ENCODE assay signal across 1 cellular context in the genomic region with DNA sequence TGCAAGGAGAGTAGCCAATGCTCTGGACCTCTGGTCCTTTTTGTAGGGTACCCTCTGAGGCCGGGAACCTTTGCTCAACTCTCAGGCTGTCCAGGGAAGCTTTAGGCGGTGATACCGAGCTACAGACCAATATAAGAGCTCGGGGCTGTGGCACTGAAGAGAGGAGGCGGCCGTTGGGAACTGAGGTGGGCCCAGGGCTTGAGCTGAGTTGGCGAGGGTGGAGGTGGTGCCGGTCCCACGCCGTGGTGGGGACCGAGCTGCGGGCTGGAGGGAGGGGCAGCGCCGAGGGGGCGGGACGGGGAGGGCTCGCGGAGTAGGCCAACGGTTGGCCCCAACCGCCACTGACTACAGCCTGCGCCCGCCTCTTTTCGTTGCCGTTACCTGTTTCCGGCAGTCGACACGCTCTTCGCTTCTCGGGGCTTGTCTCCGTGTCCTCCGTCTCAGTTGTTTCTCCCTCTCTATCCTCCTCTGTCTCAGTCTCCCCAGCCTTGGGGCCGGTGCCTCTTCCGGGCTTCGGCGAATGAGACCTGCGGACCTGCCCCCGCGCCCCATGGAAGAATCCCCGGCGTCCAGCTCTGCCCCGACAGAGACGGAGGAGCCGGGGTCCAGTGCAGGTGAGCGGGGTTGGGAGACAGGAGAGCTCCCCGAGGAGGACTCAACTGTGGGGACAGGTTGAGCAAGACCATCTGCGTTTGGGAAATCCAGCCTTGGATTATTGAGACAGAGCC.
TF ChIP-seq lines count a peak whose summit lies in the region.

A gene with protein sequence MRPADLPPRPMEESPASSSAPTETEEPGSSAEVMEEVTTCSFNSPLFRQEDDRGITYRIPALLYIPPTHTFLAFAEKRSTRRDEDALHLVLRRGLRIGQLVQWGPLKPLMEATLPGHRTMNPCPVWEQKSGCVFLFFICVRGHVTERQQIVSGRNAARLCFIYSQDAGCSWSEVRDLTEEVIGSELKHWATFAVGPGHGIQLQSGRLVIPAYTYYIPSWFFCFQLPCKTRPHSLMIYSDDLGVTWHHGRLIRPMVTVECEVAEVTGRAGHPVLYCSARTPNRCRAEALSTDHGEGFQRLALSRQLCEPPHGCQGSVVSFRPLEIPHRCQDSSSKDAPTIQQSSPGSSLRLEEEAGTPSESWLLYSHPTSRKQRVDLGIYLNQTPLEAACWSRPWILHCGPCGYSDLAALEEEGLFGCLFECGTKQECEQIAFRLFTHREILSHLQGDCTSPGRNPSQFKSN (plus strand): TSS at position 393 of the 728 bp plus-strand sequence. CDS start 128 bp downstream, at position 521.

TF ChIP-seq in HepG2, 621 proteins besides CTCF, POLR2A, EP300 and RAD21 (continued from another document and continues in another):
- TF ChIP-seq ZNF414 (CRISPR knock-in tag; IDR thresholded peaks at IDR 0.05), result no peak
- no peak for TF ChIP-seq ZNF260 (CRISPR knock-in tag; IDR thresholded peaks at IDR 0.05; ENCODE audit: borderline replicate concordance, low read depth)
- TF ChIP-seq ZC3H13 (CRISPR knock-in tag; IDR thresholded peaks at IDR 0.05), result no peak
- TF ChIP-seq, protein P1, sequence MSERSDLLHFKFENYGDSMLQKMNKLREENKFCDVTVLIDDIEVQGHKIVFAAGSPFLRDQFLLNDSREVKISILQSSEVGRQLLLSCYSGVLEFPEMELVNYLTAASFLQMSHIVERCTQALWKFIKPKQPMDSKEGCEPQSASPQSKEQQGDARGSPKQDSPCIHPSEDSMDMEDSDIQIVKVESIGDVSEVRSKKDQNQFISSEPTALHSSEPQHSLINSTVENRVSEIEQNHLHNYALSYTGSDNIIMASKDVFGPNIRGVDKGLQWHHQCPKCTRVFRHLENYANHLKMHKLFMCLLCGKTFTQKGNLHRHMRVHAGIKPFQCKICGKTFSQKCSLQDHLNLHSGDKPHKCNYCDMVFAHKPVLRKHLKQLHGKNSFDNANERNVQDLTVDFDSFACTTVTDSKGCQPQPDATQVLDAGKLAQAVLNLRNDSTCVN (CRISPR knock-in tag; IDR thresholded peaks at IDR 0.05; ENCODE audit: borderline replicate concordance), result peak; percentile 41; the same call in 1 of the 2 replicates
- no peak for TF ChIP-seq CAMTA2 (CRISPR knock-in tag; IDR thresholded peaks at IDR 0.05; ENCODE audit: borderline replicate concordance)
- no peak for TF ChIP-seq ATF4 (CRISPR knock-in tag; IDR thresholded peaks at IDR 0.05)
- TF ChIP-seq CEBPG (CRISPR knock-in tag; IDR thresholded peaks at IDR 0.05), result peak; percentile 28; the same call in 1 of the 2 replicates
- no peak for TF ChIP-seq PBX2 (CRISPR knock-in tag; IDR thresholded peaks at IDR 0.05)
- TF ChIP-seq BRCA1 (CRISPR knock-in tag; IDR thresholded peaks at IDR 0.05), result no peak
- no peak for TF ChIP-seq XBP1 (CRISPR knock-in tag; IDR thresholded peaks at IDR 0.05)
- no peak for TF ChIP-seq ZNF138 (CRISPR knock-in tag; IDR thresholded peaks at IDR 0.05; ENCODE audit: low read depth)
- TF ChIP-seq ZSCAN30 (CRISPR knock-in tag; IDR thresholded peaks at IDR 0.05), result no peak
- TF ChIP-seq MED8 (CRISPR knock-in tag; IDR thresholded peaks at IDR 0.05; ENCODE audit: insufficient replicate concordance), result no peak
- peak; percentile 48 for TF ChIP-seq ZNF263 (CRISPR knock-in tag; IDR thresholded peaks at IDR 0.05)
- TF ChIP-seq ZNF883 (CRISPR knock-in tag; IDR thresholded peaks at IDR 0.05; ENCODE audit: not compliant biosample characterization), result peak; percentile 23
- no peak for TF ChIP-seq ZNF33B (CRISPR knock-in tag; IDR thresholded peaks at IDR 0.05)
- no peak for TF ChIP-seq ZNF510 (CRISPR knock-in tag; IDR thresholded peaks at IDR 0.05; ENCODE audit: low read depth)
- no peak; the same call in 1 of the 2 replicates for TF ChIP-seq ZNF547 (CRISPR knock-in tag; IDR thresholded peaks at IDR 0.05)
- no peak for TF ChIP-seq ZNF562 (CRISPR knock-in tag; IDR thresholded peaks at IDR 0.05; ENCODE audit: borderline replicate concordance)
- no peak for TF ChIP-seq IKZF1 (IDR thresholded peaks at IDR 0.05)
- no peak for TF ChIP-seq ZNF770 (CRISPR knock-in tag; IDR thresholded peaks at IDR 0.05)
- no peak for TF ChIP-seq HBP1 (CRISPR knock-in tag; IDR thresholded peaks at IDR 0.05; ENCODE audit: low read depth)
- TF ChIP-seq ZNF367 (CRISPR knock-in tag; IDR thresholded peaks at IDR 0.05; ENCODE audit: borderline replicate concordance), result no peak
- TF ChIP-seq ZSCAN5A (CRISPR knock-in tag; IDR thresholded peaks at IDR 0.05; ENCODE audit: borderline replicate concordance), result peak; percentile 37; the same call in 1 of the 2 replicates
- TF ChIP-seq PHF21A (CRISPR knock-in tag; IDR thresholded peaks at IDR 0.05), result peak; percentile 67
- no peak for TF ChIP-seq ZBTB38 (CRISPR knock-in tag; IDR thresholded peaks at IDR 0.05)
- peak; percentile 71 for TF ChIP-seq POLR2AphosphoS5 (IDR thresholded peaks at IDR 0.05; ENCODE audit: low read depth, low read length)
- peak; percentile 40; the same call in 1 of the 2 replicates for TF ChIP-seq ZNF431 (CRISPR knock-in tag; IDR thresholded peaks at IDR 0.05; ENCODE audit: borderline replicate concordance, low read depth)
- TF ChIP-seq ZSCAN20 (CRISPR knock-in tag; IDR thresholded peaks at IDR 0.05; ENCODE audit: borderline replicate concordance), result no peak
- TF ChIP-seq ZNF713 (CRISPR knock-in tag; IDR thresholded peaks at IDR 0.05), result no peak
- TF ChIP-seq, protein P2, sequence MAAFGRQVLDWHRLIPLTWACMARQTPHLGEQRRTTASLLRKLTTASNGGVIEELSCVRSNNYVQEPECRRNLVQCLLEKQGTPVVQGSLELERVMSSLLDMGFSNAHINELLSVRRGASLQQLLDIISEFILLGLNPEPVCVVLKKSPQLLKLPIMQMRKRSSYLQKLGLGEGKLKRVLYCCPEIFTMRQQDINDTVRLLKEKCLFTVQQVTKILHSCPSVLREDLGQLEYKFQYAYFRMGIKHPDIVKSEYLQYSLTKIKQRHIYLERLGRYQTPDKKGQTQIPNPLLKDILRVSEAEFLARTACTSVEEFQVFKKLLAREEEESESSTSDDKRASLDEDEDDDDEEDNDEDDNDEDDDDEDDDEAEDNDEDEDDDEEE (CRISPR knock-in tag; IDR thresholded peaks at IDR 0.05), result 0 out of 2 replicates have a peak, but pooled peaks have one; percentile 42
- TF ChIP-seq ZNF768 (CRISPR knock-in tag; IDR thresholded peaks at IDR 0.05), result peak; percentile 23; the same call in 1 of the 2 replicates
- no peak for TF ChIP-seq ZNF24 (IDR thresholded peaks at IDR 0.05)
- TF ChIP-seq, protein P3, sequence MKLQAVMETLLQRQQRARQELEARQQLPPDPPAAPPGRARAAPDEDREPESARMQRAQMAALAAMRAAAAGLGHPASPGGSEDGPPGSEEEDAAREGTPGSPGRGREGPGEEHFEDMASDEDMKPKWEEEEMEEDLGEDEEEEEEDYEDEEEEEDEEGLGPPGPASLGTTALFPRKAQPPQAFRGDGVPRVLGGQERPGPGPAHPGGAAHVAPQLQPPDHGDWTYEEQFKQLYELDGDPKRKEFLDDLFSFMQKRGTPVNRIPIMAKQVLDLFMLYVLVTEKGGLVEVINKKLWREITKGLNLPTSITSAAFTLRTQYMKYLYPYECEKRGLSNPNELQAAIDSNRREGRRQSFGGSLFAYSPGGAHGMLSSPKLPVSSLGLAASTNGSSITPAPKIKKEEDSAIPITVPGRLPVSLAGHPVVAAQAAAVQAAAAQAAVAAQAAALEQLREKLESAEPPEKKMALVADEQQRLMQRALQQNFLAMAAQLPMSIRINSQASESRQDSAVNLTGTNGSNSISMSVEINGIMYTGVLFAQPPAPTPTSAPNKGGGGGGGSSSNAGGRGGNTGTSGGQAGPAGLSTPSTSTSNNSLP (IDR thresholded peaks at IDR 0.05; ENCODE audit: low read depth, low read length), result no peak
- no peak for TF ChIP-seq ZNF180 (CRISPR knock-in tag; IDR thresholded peaks at IDR 0.05; ENCODE audit: borderline replicate concordance, low read depth)
- TF ChIP-seq RFX5 (IDR thresholded peaks at IDR 0.05; ENCODE audit: low read depth, low read length), result no peak
- TF ChIP-seq, protein P4, sequence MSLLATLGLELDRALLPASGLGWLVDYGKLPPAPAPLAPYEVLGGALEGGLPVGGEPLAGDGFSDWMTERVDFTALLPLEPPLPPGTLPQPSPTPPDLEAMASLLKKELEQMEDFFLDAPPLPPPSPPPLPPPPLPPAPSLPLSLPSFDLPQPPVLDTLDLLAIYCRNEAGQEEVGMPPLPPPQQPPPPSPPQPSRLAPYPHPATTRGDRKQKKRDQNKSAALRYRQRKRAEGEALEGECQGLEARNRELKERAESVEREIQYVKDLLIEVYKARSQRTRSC (CRISPR knock-in tag; IDR thresholded peaks at IDR 0.05; ENCODE audit: low read depth), result no peak
- TF ChIP-seq BATF2 (CRISPR knock-in tag; IDR thresholded peaks at IDR 0.05), result no peak
- no peak for TF ChIP-seq RARG (CRISPR knock-in tag; IDR thresholded peaks at IDR 0.05; ENCODE audit: low read depth)
- TF ChIP-seq IRX3 (CRISPR knock-in tag; IDR thresholded peaks at IDR 0.05; ENCODE audit: borderline replicate concordance, low read depth), result no peak; the same call in 1 of the 2 replicates
- TF ChIP-seq, protein P5, sequence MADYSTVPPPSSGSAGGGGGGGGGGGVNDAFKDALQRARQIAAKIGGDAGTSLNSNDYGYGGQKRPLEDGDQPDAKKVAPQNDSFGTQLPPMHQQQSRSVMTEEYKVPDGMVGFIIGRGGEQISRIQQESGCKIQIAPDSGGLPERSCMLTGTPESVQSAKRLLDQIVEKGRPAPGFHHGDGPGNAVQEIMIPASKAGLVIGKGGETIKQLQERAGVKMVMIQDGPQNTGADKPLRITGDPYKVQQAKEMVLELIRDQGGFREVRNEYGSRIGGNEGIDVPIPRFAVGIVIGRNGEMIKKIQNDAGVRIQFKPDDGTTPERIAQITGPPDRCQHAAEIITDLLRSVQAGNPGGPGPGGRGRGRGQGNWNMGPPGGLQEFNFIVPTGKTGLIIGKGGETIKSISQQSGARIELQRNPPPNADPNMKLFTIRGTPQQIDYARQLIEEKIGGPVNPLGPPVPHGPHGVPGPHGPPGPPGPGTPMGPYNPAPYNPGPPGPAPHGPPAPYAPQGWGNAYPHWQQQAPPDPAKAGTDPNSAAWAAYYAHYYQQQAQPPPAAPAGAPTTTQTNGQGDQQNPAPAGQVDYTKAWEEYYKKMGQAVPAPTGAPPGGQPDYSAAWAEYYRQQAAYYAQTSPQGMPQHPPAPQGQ (CRISPR knock-in tag; IDR thresholded peaks at IDR 0.05; ENCODE audit: borderline replicate concordance), result no peak
- no peak for TF ChIP-seq ZNF101 (CRISPR knock-in tag; IDR thresholded peaks at IDR 0.05; ENCODE audit: borderline replicate concordance, low read depth)
- no peak for TF ChIP-seq NFE2 (CRISPR knock-in tag; IDR thresholded peaks at IDR 0.05)
